27 cellular contexts compared by ENCODE assay signal in the genomic region with DNA sequence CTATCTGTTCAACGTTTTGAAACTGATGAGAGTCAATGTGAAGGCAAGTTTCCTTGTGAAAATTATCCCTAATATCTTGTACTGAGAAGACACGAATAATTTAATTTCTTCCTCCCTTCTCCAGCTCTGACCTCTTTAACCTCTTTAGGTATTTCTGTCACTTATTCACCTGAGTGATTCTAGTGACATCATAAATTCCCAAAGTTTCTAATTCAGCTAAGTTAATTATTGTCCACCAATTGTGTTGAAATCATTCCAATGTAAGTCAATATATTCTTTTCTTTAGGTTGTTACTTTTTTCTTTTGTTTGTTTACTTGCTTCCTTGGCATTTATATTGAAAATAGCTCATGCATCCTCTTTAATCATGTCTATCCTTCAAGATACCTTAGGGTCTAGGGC.
"Had no signal": no experiment of that assay in that cellular context is flagged by ENCODE, and none has a peak within 500 bp of the region (broad histone marks: within the 10 kb centered on the region; RNA-seq: fewer than 3 reads in every experiment).

No MANE protein-coding gene starts in this region.

- H3K36me3 Mint-ChIP-seq: naive thymus-derived CD4-positive, alpha-beta T cell; natural killer cell treated with Interleukin-12 subunit alpha and Interleukin-12 subunit beta and Interleukin-15 and Interleukin-18, amount 100 ng/mL, for 72 hours; stimulated activated effector memory CD8-positive, alpha-beta T cell treated with anti-CD3 and anti-CD28 coated beads, Interleukin-12 subunit alpha, Interleukin-12 subunit beta, amount 100 ng/mL, for 72 hours; stimulated activated naive B cell treated with anti-CD40 and anti-IgM and Interleukin-4, amounts not matched to agents 10 μg/mL and 1 μg/mL and 100 μg/mL, for 72 hours; type B pancreatic cell had no signal

- H3K27ac ChIP-seq: neutrophil, pancreas, prostate gland, right lobe of liver, sigmoid colon, stomach, testis, tibial artery, transverse colon, upper lobe of right lung, vagina had no signal

- ATAC-seq: naive thymus-derived CD4-positive, alpha-beta T cell; natural killer cell treated with Interleukin-12 subunit alpha and Interleukin-12 subunit beta and Interleukin-15 and Interleukin-18, amount 100 ng/mL, for 72 hours; pancreas; right cardiac atrium; right lobe of liver; stimulated activated effector memory CD8-positive, alpha-beta T cell treated with anti-CD3 and anti-CD28 coated beads, Interleukin-12 subunit alpha, Interleukin-12 subunit beta, amount 100 ng/mL, for 72 hours; stimulated activated naive B cell treated with anti-CD40 and anti-IgM and Interleukin-4, amounts not matched to agents 10 μg/mL and 1 μg/mL and 100 μg/mL, for 72 hours; upper lobe of right lung had no signal

- H3K9me3 Mint-ChIP-seq: nephron progenitor cell; stimulated activated naive CD8-positive, alpha-beta T cell treated with anti-CD3 and anti-CD28 coated beads, Interleukin-15, Interleukin-2, amounts not matched to agents 100 ng/mL and 50 ng/mL, for 24 hours; type B pancreatic cell had no signal

- H3K4me1 Mint-ChIP-seq: naive thymus-derived CD4-positive, alpha-beta T cell; stimulated activated effector memory CD8-positive, alpha-beta T cell treated with anti-CD3 and anti-CD28 coated beads, Interleukin-12 subunit alpha, Interleukin-12 subunit beta, amount 100 ng/mL, for 72 hours; stimulated activated naive B cell treated with anti-CD40 and anti-IgM and Interleukin-4, amounts not matched to agents 10 μg/mL and 1 μg/mL and 100 μg/mL, for 72 hours had no signal

- H3K36me3 ChIP-seq: neutrophil, pancreas, prostate gland, right lobe of liver, sigmoid colon, stomach, tibial artery, transverse colon, upper lobe of right lung, vagina had no signal

- H3K4me1 ChIP-seq: pancreas, prostate gland, right lobe of liver, sigmoid colon, stomach, testis, tibial artery, transverse colon, upper lobe of right lung, vagina had no signal

- H3K4me3 ChIP-seq: pancreas, prostate gland, right lobe of liver, sigmoid colon, stomach, testis, tibial artery, transverse colon, upper lobe of right lung, vagina had no signal

- H3K9me3 ChIP-seq: neutrophil, pancreas, prostate gland, right lobe of liver, sigmoid colon, stomach, testis, tibial artery, transverse colon, upper lobe of right lung, vagina had no signal

- H3K27me3 ChIP-seq: neutrophil, pancreas, right lobe of liver, sigmoid colon, stomach, testis, tibial artery, transverse colon, upper lobe of right lung, vagina had no signal

- H3K4me3 Mint-ChIP-seq: naive thymus-derived CD4-positive, alpha-beta T cell; natural killer cell treated with Interleukin-12 subunit alpha and Interleukin-12 subunit beta and Interleukin-15 and Interleukin-18, amount 100 ng/mL, for 72 hours; nephron progenitor cell; neural crest cell; stimulated activated effector memory CD8-positive, alpha-beta T cell treated with anti-CD3 and anti-CD28 coated beads, Interleukin-12 subunit alpha, Interleukin-12 subunit beta, amount 100 ng/mL, for 72 hours; stimulated activated naive B cell treated with anti-CD40 and anti-IgM and Interleukin-4, amounts not matched to agents 10 μg/mL and 1 μg/mL and 100 μg/mL, for 72 hours; stimulated activated naive CD8-positive, alpha-beta T cell treated with anti-CD3 and anti-CD28 coated beads, Interleukin-15, Interleukin-2, amounts not matched to agents 100 ng/mL and 50 ng/mL, for 24 hours; type B pancreatic cell had no signal

- H3K27ac Mint-ChIP-seq: naive thymus-derived CD4-positive, alpha-beta T cell; natural killer cell treated with Interleukin-12 subunit alpha and Interleukin-12 subunit beta and Interleukin-15 and Interleukin-18, amount 100 ng/mL, for 72 hours; nephron progenitor cell; stimulated activated effector memory CD8-positive, alpha-beta T cell treated with anti-CD3 and anti-CD28 coated beads, Interleukin-12 subunit alpha, Interleukin-12 subunit beta, amount 100 ng/mL, for 72 hours; stimulated activated naive B cell treated with anti-CD40 and anti-IgM and Interleukin-4, amounts not matched to agents 10 μg/mL and 1 μg/mL and 100 μg/mL, for 72 hours; stimulated activated naive CD8-positive, alpha-beta T cell treated with anti-CD3 and anti-CD28 coated beads, Interleukin-15, Interleukin-2, amounts not matched to agents 100 ng/mL and 50 ng/mL, for 24 hours; type B pancreatic cell had no signal

- H3K27me3 Mint-ChIP-seq: natural killer cell treated with Interleukin-12 subunit alpha and Interleukin-12 subunit beta and Interleukin-15 and Interleukin-18, amount 100 ng/mL, for 72 hours; stimulated activated naive B cell treated with anti-CD40 and anti-IgM and Interleukin-4, amounts not matched to agents 10 μg/mL and 1 μg/mL and 100 μg/mL, for 72 hours; stimulated activated naive CD8-positive, alpha-beta T cell treated with anti-CD3 and anti-CD28 coated beads, Interleukin-15, Interleukin-2, amounts not matched to agents 100 ng/mL and 50 ng/mL, for 24 hours had no signal

- DNase-seq: naive thymus-derived CD4-positive, alpha-beta T cell; nephron progenitor cell; nucleus accumbens; pancreas; right cardiac atrium; right lobe of liver; sigmoid colon; small intestine; stimulated activated CD4-positive, alpha-beta T cell treated with anti-CD3 and anti-CD28 coated beads, Interleukin-15, amount 100 ng/mL, for 24 hours; stimulated activated CD4-positive, alpha-beta T cell treated with anti-CD3 and anti-CD28 coated beads, Interleukin-2, amount 100 ng/mL, for 24 hours; stimulated activated CD4-positive, alpha-beta T cell treated with anti-CD3 and anti-CD28 coated beads, Interleukin-2, amount 100 ng/mL, for 48 hours; stimulated activated CD4-positive, alpha-beta T cell treated with anti-CD3 and anti-CD28 coated beads, Interleukin-4, amount 100 ng/mL, for 24 hours; stimulated activated naive B cell treated with anti-CD40 and anti-IgM and Interleukin-4, amounts not matched to agents 10 μg/mL and 1 μg/mL and 100 μg/mL, for 72 hours; stimulated activated naive CD4-positive, alpha-beta T cell treated with Interleukin-2 at 50 U/mL for 16 hours; stomach; testis; tibial artery; transverse colon; upper lobe of right lung had no signal

- FAIRE-seq: pancreas, small intestine had no signal
